Comparison of ENCODE assay signal across 12 cellular contexts in genomic region chr3:97871788-97872187, GRCh38. TPM values are rescaled to one million over a fixed set of nuclear protein-coding genes. Genes with fewer than 3 reads are reported as not detected.
DNase-seq lines count a peak whose midpoint lies in the region; ATAC-seq, FAIRE-seq and TF ChIP-seq lines count a peak whose summit lies in the region.
"Had no signal": no experiment of that assay in that cellular context is flagged by ENCODE, and none has a peak within 500 bp of the region (broad histone marks: within the 10 kb centered on the region; RNA-seq: fewer than 3 reads in every experiment).

No MANE protein-coding gene starts in this region.

- ATAC-seq in activated T-helper 17 cell treated with anti-CD3 and anti-CD28 coated beads, Interleukin-2, amount 50 U/mL, for 72 hours (replicated peaks): peak; percentile 25
- peak; percentile 42 for ATAC-seq in stimulated activated naive CD8-positive, alpha-beta T cell treated with anti-CD3 and anti-CD28 coated beads, Interleukin-15, Interleukin-2, amounts not matched to agents 100 U/mL and 50 U/mL, for 24 hours
- ATAC-seq: HepG2 had no signal

- H3K27me3 Mint-ChIP-seq in activated T-helper 17 cell treated with anti-CD3 and anti-CD28 coated beads, Interleukin-2, amount 50 U/mL, for 72 hours: no peaks in the 10 kb centered on the region

- H3K4me1 Mint-ChIP-seq in activated T-helper 17 cell treated with anti-CD3 and anti-CD28 coated beads, Interleukin-2, amount 50 U/mL, for 72 hours: peaks cover 21% of the 10 kb centered on the region

- TF ChIP-seq CTCF in fibroblast of mammary gland (conservative IDR thresholded peaks at IDR 0.05; ENCODE audit: control insufficient read depth, insufficient read depth, low read depth, low read length): no peak

- FAIRE-seq in HTR-8/SVneo (lab: Jason Lieb, UNC): no peak
- FAIRE-seq: GM18507, HepG2 had no signal

- H3K36me3 Mint-ChIP-seq in activated T-helper 17 cell treated with anti-CD3 and anti-CD28 coated beads, Interleukin-2, amount 50 U/mL, for 72 hours (ENCODE audit: low read depth): peaks cover 8% of the 10 kb centered on the region

- H3K9me3 Mint-ChIP-seq in activated T-helper 17 cell treated with anti-CD3 and anti-CD28 coated beads, Interleukin-2, amount 50 U/mL, for 72 hours: no peaks in the 10 kb centered on the region

- peak overlapping the region; percentile 20 for H3K4me3 ChIP-seq in fibroblast of mammary gland (ENCODE audit: control insufficient read depth, low read depth, low read length)

- H3K27ac Mint-ChIP-seq in activated T-helper 17 cell treated with anti-CD3 and anti-CD28 coated beads, Interleukin-2, amount 50 U/mL, for 72 hours: peak overlapping the region; percentile 88

- peak; percentile 1 for DNase-seq in HTR-8/SVneo (ENCODE audit: insufficient read length, low spot score)
- peak; percentile 54 for DNase-seq in fibroblast of mammary gland (ENCODE audit: low read depth)
- no peak for DNase-seq in stimulated activated naive CD8-positive, alpha-beta T cell treated with anti-CD3 and anti-CD28 coated beads, Interleukin-15, Interleukin-2, amounts not matched to agents 100 U/mL and 50 U/mL, for 24 hours
- DNase-seq in NK-92 treated with Interleukin-12 subunit alpha and Interleukin-12 subunit beta, amount 100 ng/mL, for 24 hours (lab: John Stamatoyannopoulos, UW): no peak
- no peak for DNase-seq in COR-L47 (lab: John Stamatoyannopoulos, UW)
- no peak for DNase-seq in mucosa of gallbladder (ENCODE audit: low spot score)
- DNase-seq: islet precursor cell, NCI-H187 treated with DMSO at 0.1 percent for 48 hours, WERI-Rb-1 had no signal

- H3K4me3 Mint-ChIP-seq in activated T-helper 17 cell treated with anti-CD3 and anti-CD28 coated beads, Interleukin-2, amount 50 U/mL, for 72 hours: peak overlapping the region; percentile 70

RNA-seq across cellular contexts. Expression of gene CRYBG3, which starts 50.0 kb away (rescaled TPM):
- 10 to 100 TPM; 15.3 to 26.7 TPM for total RNA-seq in activated T-helper 17 cell treated with anti-CD3 and anti-CD28 coated beads, Interleukin-2, amount 50 U/mL, for 72 hours
- total RNA-seq in mucosa of gallbladder: 17.7 TPM

Comparison
In these comparisons a context has a peak if more than half of its experiments do, and no peak if none do; other contexts are left out.
1. DNase-seq: peak in HTR-8/SVneo (single experiment) and fibroblast of mammary gland (single experiment); none in stimulated activated naive CD8-positive, alpha-beta T cell treated with anti-CD3 and anti-CD28 coated beads, Interleukin-15, Interleukin-2, amounts not matched to agents 100 U/mL and 50 U/mL, for 24 hours (single experiment), NK-92 treated with Interleukin-12 subunit alpha and Interleukin-12 subunit beta, amount 100 ng/mL, for 24 hours (single experiment), COR-L47 (single experiment) and mucosa of gallbladder (single experiment).